In the genomic region with DNA sequence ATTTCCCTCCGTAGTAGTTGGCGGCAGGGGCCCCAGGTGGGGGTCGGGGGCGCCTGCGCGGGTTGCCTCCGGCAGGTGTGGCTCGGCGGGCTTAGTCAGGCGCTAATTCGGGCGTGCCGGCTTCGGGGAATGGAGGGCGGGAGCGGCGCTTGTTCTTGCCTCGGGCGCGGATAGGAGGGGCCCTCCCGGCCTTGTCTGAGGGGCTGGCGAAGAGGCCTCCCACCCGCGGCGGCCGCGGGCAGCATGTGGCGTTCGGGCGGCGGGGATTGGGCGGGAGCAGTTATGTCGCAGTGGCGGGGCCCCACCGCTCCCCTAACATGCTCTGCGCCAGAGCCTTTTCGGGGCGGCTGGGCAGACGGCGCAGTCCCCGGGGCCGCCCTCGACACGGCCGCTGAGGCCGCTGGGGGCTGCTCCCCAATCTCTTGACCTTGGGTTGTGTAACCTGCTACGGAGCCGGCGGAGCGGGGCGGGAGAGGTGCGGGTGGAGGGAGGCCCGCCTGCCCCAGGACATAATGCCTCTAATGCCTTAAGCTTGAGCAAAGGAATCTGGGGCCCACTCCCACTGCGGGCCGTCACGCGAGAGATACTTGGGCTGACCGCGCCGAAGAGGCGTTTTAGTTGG, we compare ENCODE assay signal across 8 cellular contexts. TPM values are rescaled to one million over a fixed set of nuclear protein-coding genes. Genes with fewer than 3 reads are reported as not detected.
DNase-seq lines count a peak whose midpoint lies in the region; ATAC-seq, FAIRE-seq and TF ChIP-seq lines count a peak whose summit lies in the region.

No MANE protein-coding gene starts in this region.

- in situ Hi-C loops in mammary epithelial cell (cut with MboI; ENCODE audit: low sequenced_read_pairs in 2 of 2) = loop anchor here in 1 of 2 donors (10.0 to 25.0 kb wide), 2 partner anchors 188 to 341 kb away; no protein-coding TSS in a partner anchor

- H3K27ac ChIP-seq in A673 (ENCODE audit: low read depth, low read length, poor library complexity, severe bottlenecking) (peak overlapping the region; percentile 92), WERI-Rb-1 (peak overlapping the region; percentile 85), mammary epithelial cell (ENCODE audit: insufficient read depth, low read depth, low read length) (peak overlapping the region; percentile 91), kidney (ENCODE audit: low read depth in 2 of 2, low read length in 2 of 2) (peak overlapping the region; percentile 87 to 95)

- TF ChIP-seq CTCF in A673 (conservative IDR thresholded peaks at IDR 0.05; ENCODE audit: low read depth, low read length) (no peak), WERI-Rb-1 (IDR thresholded peaks at IDR 0.05; ENCODE audit: low read depth, low read length) (no peak), mammary epithelial cell (conservative IDR thresholded peaks at IDR 0.05 in 1 of 2, IDR thresholded peaks at IDR 0.05 in 1 of 2; ENCODE audit: extremely low read depth in 1 of 2, insufficient read depth in 1 of 2, low read depth in 1 of 2, low read length in 2 of 2) (no peak), kidney (IDR thresholded peaks at IDR 0.05; ENCODE audit: borderline replicate concordance, extremely low read depth, insufficient read depth) (no peak)

- BruUV-seq in A673 (replicated peaks; lab: Mats Ljungman, UMichigan) (no TSS peak), mammary epithelial cell (replicated peaks; lab: Mats Ljungman, UMichigan) (TSS peak; percentile 94)

- peak; percentile 66 for DNase-seq in A673 (ENCODE audit: low spot score)
- DNase-seq in WERI-Rb-1 = peak; percentile 57
- DNase-seq in mammary epithelial cell = peak; percentile 47
- DNase-seq in kidney = peak; percentile 85
- DNase-seq in stimulated activated CD4-positive, alpha-beta T cell treated with anti-CD3 and anti-CD28 coated beads, Interleukin-15, amount 100 ng/mL, for 1 hour (ENCODE audit: low read depth in 1 of 2, low spot score in 1 of 2) = peak; percentile 48 to 60
- DNase-seq in NCI-H187 treated with DMSO at 0.1 percent for 48 hours (lab: John Stamatoyannopoulos, UW) = no peak

- dilution Hi-C loops in mammary epithelial cell (cut with HindIII; ENCODE audit: low sequenced_read_pairs) = loop anchor here (5.0 kb wide), 5 partner anchors 58 to 338 kb away; a partner anchor contains a TSS

- H3K4me3 ChIP-seq in A673 (ENCODE audit: low read depth, low read length, poor library complexity, severe bottlenecking) (peak overlapping the region; percentile 96), WERI-Rb-1 (ENCODE audit: low read depth, low read length) (peak overlapping the region; percentile 88), mammary epithelial cell (replicated peaks in 1 of 3; ENCODE audit: insufficient read depth in 1 of 3, low read depth in 2 of 3, low read length in 3 of 3) (peak overlapping the region; percentile 73 to 99 (median 85)), kidney (ENCODE audit: low read length in 2 of 2) (peak overlapping the region; percentile 76 to 85)

- H3K79me2 ChIP-seq in mammary epithelial cell (ENCODE audit: insufficient read depth, low read length) = peaks cover 72% of the 10 kb centered on the region

- peak overlapping the region; percentile 87 for H3K4me2 ChIP-seq in mammary epithelial cell (ENCODE audit: insufficient read depth, low read depth, low read length)

- no peak for FAIRE-seq in kidney (lab: Jason Lieb, UNC)

- no peaks in the 10 kb centered on the region for H3K9me3 ChIP-seq in A673 (ENCODE audit: low read depth, low read length, poor library complexity, severe bottlenecking)
- no peaks in the 10 kb centered on the region for H3K9me3 ChIP-seq in WERI-Rb-1 (ENCODE audit: severe bottlenecking)
- no peaks in the 10 kb centered on the region for H3K9me3 ChIP-seq in mammary epithelial cell (replicated peaks; ENCODE audit: insufficient read depth, low read length)
- H3K9me3 ChIP-seq in kidney (ENCODE audit: control insufficient read depth in 1 of 2, low read length in 2 of 2) = no peaks in the 10 kb centered on the region

- H3K9ac ChIP-seq in mammary epithelial cell (ENCODE audit: insufficient read depth, low read length) (peak overlapping the region; percentile 97), kidney (ENCODE audit: low read length in 2 of 2) (peak overlapping the region; percentile 82 to 90)

- TF ChIP-seq RAD21 in Ishikawa (IDR thresholded peaks at IDR 0.05; ENCODE audit: low read depth) = no peak

- no peaks in the 10 kb centered on the region for H3K27me3 ChIP-seq in A673 (replicated peaks; ENCODE audit: insufficient read depth, low read depth, low read length, poor library complexity)
- no peaks in the 10 kb centered on the region for H3K27me3 ChIP-seq in WERI-Rb-1 (ENCODE audit: insufficient read depth, low read depth, severe bottlenecking)
- H3K27me3 ChIP-seq in mammary epithelial cell (ENCODE audit: insufficient read depth, low read length) = no peaks in the 10 kb centered on the region

- 1% methylated on average over 18 of the region's 61 CpGs for WGBS in mammary epithelial cell (ENCODE audit: low coverage, missing lambda C conversion rate)

- H3K36me3 ChIP-seq in A673 (ENCODE audit: insufficient read depth, low read length, poor library complexity, severe bottlenecking) (no peaks in the 10 kb centered on the region), WERI-Rb-1 (peaks cover 6% of the 10 kb centered on the region), mammary epithelial cell (ENCODE audit: insufficient read depth, low read length) (no peaks in the 10 kb centered on the region), kidney (ENCODE audit: control insufficient read depth in 1 of 2, insufficient read depth in 2 of 2, low read length in 2 of 2) (no peaks in the 10 kb centered on the region)

- peak overlapping the region; percentile 65 for H2AFZ ChIP-seq in mammary epithelial cell (ENCODE audit: low read depth, low read length)

- CTCF ChIA-PET in A673 (lab: Charles Lee) = no interaction called here
- CTCF ChIA-PET in mammary epithelial cell (lab: Charles Lee; ENCODE audit: low non-redundant PET) = no interaction called here

- POLR2A ChIA-PET in A673 (lab: Charles Lee; ENCODE audit: low non-redundant PET) = interaction anchor here (1.2 to 1.9 kb wide), 2 partner anchors 60 to 106 kb away, joined by 4 to 32 read pairs; a partner anchor contains a TSS

- ATAC-seq in GM19397 (IDR thresholded peaks at IDR 0.05; ENCODE audit: unreplicated experiment) = peak; percentile 21

- no peak for TF ChIP-seq EP300 in Ishikawa (IDR thresholded peaks at IDR 0.05; ENCODE audit: borderline replicate concordance)

- peaks cover 37% of the 10 kb centered on the region for H3K4me1 ChIP-seq in A673 (ENCODE audit: insufficient read depth, low read length, poor library complexity, severe bottlenecking)
- peaks cover 27% of the 10 kb centered on the region for H3K4me1 ChIP-seq in mammary epithelial cell (ENCODE audit: insufficient read depth, low read length)
- H3K4me1 ChIP-seq in kidney (ENCODE audit: control insufficient read depth in 1 of 2, insufficient read depth in 1 of 2, low read depth in 1 of 2, low read length in 2 of 2) = peaks cover 3 to 15% of the 10 kb centered on the region in 2 donors

- peaks cover 37% of the 10 kb centered on the region for H4K20me1 ChIP-seq in mammary epithelial cell (ENCODE audit: insufficient read depth, low read length)

- intact Hi-C loops in A673 (cut with micrococcal nuclease; ENCODE audit: unreplicated experiment) (loop anchor here (2.0 to 5.0 kb wide), 2 partner anchors 61 to 348 kb away; a partner anchor contains a TSS), mammary epithelial cell (cut with micrococcal nuclease) (loop anchor here (1.0 to 5.0 kb wide), 3 partner anchors 69 to 347 kb away; no protein-coding TSS in a partner anchor), kidney (cut with DNase I) (no loop called here)

TF ChIP-seq in Ishikawa, 13 proteins besides CTCF, POLR2A, EP300 and RAD21 (continues in another document):
- TF ChIP-seq ZBTB7A (IDR thresholded peaks at IDR 0.05; ENCODE audit: low read depth) (peak; percentile 72), EGR1 (IDR thresholded peaks at IDR 0.05) (no peak), FOXM1 (IDR thresholded peaks at IDR 0.05; ENCODE audit: borderline replicate concordance, low read depth) (no peak), TEAD4 (IDR thresholded peaks at IDR 0.05) (0 out of 2 replicates have a peak, but pooled peaks have one; percentile 1), CEBPB (IDR thresholded peaks at IDR 0.05) (no peak)
- TF ChIP-seq, protein P1, sequence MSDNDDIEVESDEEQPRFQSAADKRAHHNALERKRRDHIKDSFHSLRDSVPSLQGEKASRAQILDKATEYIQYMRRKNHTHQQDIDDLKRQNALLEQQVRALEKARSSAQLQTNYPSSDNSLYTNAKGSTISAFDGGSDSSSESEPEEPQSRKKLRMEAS (IDR thresholded peaks at IDR 0.05) = peak; percentile 23; the same call in 1 of the 2 replicates
- TF ChIP-seq, protein P2, sequence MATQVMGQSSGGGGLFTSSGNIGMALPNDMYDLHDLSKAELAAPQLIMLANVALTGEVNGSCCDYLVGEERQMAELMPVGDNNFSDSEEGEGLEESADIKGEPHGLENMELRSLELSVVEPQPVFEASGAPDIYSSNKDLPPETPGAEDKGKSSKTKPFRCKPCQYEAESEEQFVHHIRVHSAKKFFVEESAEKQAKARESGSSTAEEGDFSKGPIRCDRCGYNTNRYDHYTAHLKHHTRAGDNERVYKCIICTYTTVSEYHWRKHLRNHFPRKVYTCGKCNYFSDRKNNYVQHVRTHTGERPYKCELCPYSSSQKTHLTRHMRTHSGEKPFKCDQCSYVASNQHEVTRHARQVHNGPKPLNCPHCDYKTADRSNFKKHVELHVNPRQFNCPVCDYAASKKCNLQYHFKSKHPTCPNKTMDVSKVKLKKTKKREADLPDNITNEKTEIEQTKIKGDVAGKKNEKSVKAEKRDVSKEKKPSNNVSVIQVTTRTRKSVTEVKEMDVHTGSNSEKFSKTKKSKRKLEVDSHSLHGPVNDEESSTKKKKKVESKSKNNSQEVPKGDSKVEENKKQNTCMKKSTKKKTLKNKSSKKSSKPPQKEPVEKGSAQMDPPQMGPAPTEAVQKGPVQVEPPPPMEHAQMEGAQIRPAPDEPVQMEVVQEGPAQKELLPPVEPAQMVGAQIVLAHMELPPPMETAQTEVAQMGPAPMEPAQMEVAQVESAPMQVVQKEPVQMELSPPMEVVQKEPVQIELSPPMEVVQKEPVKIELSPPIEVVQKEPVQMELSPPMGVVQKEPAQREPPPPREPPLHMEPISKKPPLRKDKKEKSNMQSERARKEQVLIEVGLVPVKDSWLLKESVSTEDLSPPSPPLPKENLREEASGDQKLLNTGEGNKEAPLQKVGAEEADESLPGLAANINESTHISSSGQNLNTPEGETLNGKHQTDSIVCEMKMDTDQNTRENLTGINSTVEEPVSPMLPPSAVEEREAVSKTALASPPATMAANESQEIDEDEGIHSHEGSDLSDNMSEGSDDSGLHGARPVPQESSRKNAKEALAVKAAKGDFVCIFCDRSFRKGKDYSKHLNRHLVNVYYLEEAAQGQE (IDR thresholded peaks at IDR 0.05; ENCODE audit: low read depth) = 0 out of 2 replicates have a peak, but pooled peaks have one; percentile 0

RNA-seq across cellular contexts. Expression of a gene that starts 1.1 kb away (rescaled TPM):
- total RNA-seq in A673 (2021) (73.3 and 87.6 TPM in 2 replicates), mammary epithelial cell (10 to 100 TPM; 69.7 to 97.5 TPM), kidney (72.3 TPM)
- polyA plus RNA-seq in mammary epithelial cell (68.4 TPM), kidney (ENCODE audit: insufficient read depth, low read depth, low replicate concordance) (32.8 TPM)
- 51.4 TPM for polyA minus RNA-seq in mammary epithelial cell
